Comparison of ENCODE assay signal across 1 cellular context in genomic region chr14:75176142-75176820, GRCh38.
TF ChIP-seq lines count a peak whose summit lies in the region.

Gene TMED10 (minus strand): TSS chr14:75176612. CDS start chr14:75176579, 33 bp downstream.

TF ChIP-seq in K562, 482 proteins besides CTCF, POLR2A, EP300 and RAD21 (continued from another document and continues in another):
- TF ChIP-seq CEBPZ (IDR thresholded peaks at IDR 0.05; ENCODE audit: borderline replicate concordance, low read depth, low read length): no peak
- peak; percentile 17; the same call in 1 of the 2 replicates for TF ChIP-seq ZNF143 (CRISPR knock-in tag; IDR thresholded peaks at IDR 0.05)
- TF ChIP-seq ZBTB8A (IDR thresholded peaks at IDR 0.05; ENCODE audit: partially characterized antibody): no peak
- peak; percentile 58 for TF ChIP-seq MBD2 (IDR thresholded peaks at IDR 0.05; ENCODE audit: borderline replicate concordance, low read depth)
- TF ChIP-seq NFIX (CRISPR knock-in tag; IDR thresholded peaks at IDR 0.05; ENCODE audit: low read depth): no peak
- TF ChIP-seq RB1 (IDR thresholded peaks at IDR 0.05; ENCODE audit: low read depth): peak; percentile 61
- peak; percentile 98 for TF ChIP-seq USF2 (CRISPR knock-in tag; IDR thresholded peaks at IDR 0.05)
- peak; percentile 83 for TF ChIP-seq RBBP5 (IDR thresholded peaks at IDR 0.05; ENCODE audit: borderline replicate concordance, insufficient read depth, low read length, poor library complexity, severe bottlenecking)
- TF ChIP-seq PHF20 (IDR thresholded peaks at IDR 0.05; ENCODE audit: partially characterized antibody): peak; percentile 82
- TF ChIP-seq SAP30 (IDR thresholded peaks at IDR 0.05; ENCODE audit: borderline replicate concordance, insufficient read depth, low read depth, low read length, poor library complexity, severe bottlenecking): peak; percentile 91
- no peak for TF ChIP-seq ETS2 (tag; IDR thresholded peaks at IDR 0.05; ENCODE audit: borderline replicate concordance, poor library complexity, severe bottlenecking)
- TF ChIP-seq MNT (conservative IDR thresholded peaks at IDR 0.05): peak; percentile 89 to 94
- TF ChIP-seq ZNF766 (CRISPR knock-in tag; conservative IDR thresholded peaks at IDR 0.05): peak; percentile 87
- no peak for TF ChIP-seq ZBTB7A (IDR thresholded peaks at IDR 0.05; ENCODE audit: borderline replicate concordance, control insufficient read depth, low read depth, low read length)
- peak in 1 of 2 experiments; percentile 23; a peak in 1 of 4 replicates for TF ChIP-seq MLLT1 (IDR thresholded peaks at IDR 0.05)
- TF ChIP-seq ETV5 (CRISPR knock-in tag; IDR thresholded peaks at IDR 0.05; ENCODE audit: low read depth): peak; percentile 19; the same call in 1 of the 2 replicates
- TF ChIP-seq NRF1 (conservative IDR thresholded peaks at IDR 0.05 in 1 of 2, IDR thresholded peaks at IDR 0.05 in 1 of 2): peak; percentile 74 to 81
- no peak for TF ChIP-seq ADNP (tag; IDR thresholded peaks at IDR 0.05)
- no peak for TF ChIP-seq ZNF583 (CRISPR knock-in tag; IDR thresholded peaks at IDR 0.05)
- peak; percentile 43; the same call in 1 of the 2 replicates for TF ChIP-seq ZNF263 (CRISPR knock-in tag; IDR thresholded peaks at IDR 0.05; ENCODE audit: borderline replicate concordance)
- 0 out of 2 replicates have a peak, but pooled peaks have one; percentile 0 for TF ChIP-seq PKNOX1 (IDR thresholded peaks at IDR 0.05)
- peak; percentile 73 for TF ChIP-seq CBFA2T2 (conservative IDR thresholded peaks at IDR 0.05)
- peak; percentile 92 for TF ChIP-seq GABPB1 (CRISPR knock-in tag; IDR thresholded peaks at IDR 0.05)
- TF ChIP-seq MYC (IDR thresholded peaks at IDR 0.05; ENCODE audit: low read depth, low read length): peak; percentile 83
- TF ChIP-seq MYC (CRISPR knock-in tag; IDR thresholded peaks at IDR 0.05; ENCODE audit: borderline replicate concordance, low read depth): peak; percentile 37; the same call in 1 of the 2 replicates
- TF ChIP-seq ZBTB9 (CRISPR knock-in tag; IDR thresholded peaks at IDR 0.05): peak; percentile 68; the same call in 1 of the 2 replicates
- TF ChIP-seq RBM39 (optimal IDR thresholded peaks at IDR 0.05; ENCODE audit: low read depth, low read length): no peak
- TF ChIP-seq ZNF644 (tag; IDR thresholded peaks at IDR 0.05; ENCODE audit: low read depth): no peak
- 0 out of 2 replicates have a peak, but pooled peaks have one; percentile 28 for TF ChIP-seq FOXM1 (IDR thresholded peaks at IDR 0.05; ENCODE audit: low read depth)
- TF ChIP-seq FOXM1 (CRISPR knock-in tag; IDR thresholded peaks at IDR 0.05; ENCODE audit: low read depth): no peak
- peak in 1 of 2 experiments; percentile 75; a peak in 2 of 4 replicates for TF ChIP-seq ZNF639 (CRISPR knock-in tag; conservative IDR thresholded peaks at IDR 0.05 in 1 of 2, IDR thresholded peaks at IDR 0.05 in 1 of 2)
- no peak for TF ChIP-seq TEAD2 (tag; IDR thresholded peaks at IDR 0.05)
- no peak for TF ChIP-seq CHD7 (IDR thresholded peaks at IDR 0.05; ENCODE audit: low read depth, low read length)
